In genomic region chr2:1510184-1510583, GRCh38 we compare ENCODE assay signal across 18 cellular contexts.
DNase-seq lines count a peak whose midpoint lies in the region; ATAC-seq and TF ChIP-seq lines count a peak whose summit lies in the region.
"Had no signal": no experiment of that assay in that cellular context is flagged by ENCODE, and none has a peak within 500 bp of the region (broad histone marks: within the 10 kb centered on the region; RNA-seq: fewer than 3 reads in every experiment).

No MANE protein-coding gene starts in this region.

- no peak overlapping the region for H3K27ac Mint-ChIP-seq in activated CD4-positive, alpha-beta T cell treated with anti-CD3 and anti-CD28 coated beads, Interleukin-2, amount 10 ng/mL, durations not matched to agents 24 days and 14 days
- peak overlapping the region; percentile 47 to 96 (median 91) for H3K27ac Mint-ChIP-seq in CD4-positive, alpha-beta memory T cell
- H3K27ac Mint-ChIP-seq in activated T-helper 1 cell treated with anti-CD3 and anti-CD28 coated beads, Interleukin-12 subunit alpha, Interleukin-12 subunit beta, Interleukin-2, Interleukin-4 antibody, amounts not matched to agents 30 ng/mL and 10 ng/mL and 1 ng/mL, durations not matched to agents 14 hours and 24 hours and 36 hours: peak overlapping the region; percentile 42
- H3K27ac Mint-ChIP-seq: stimulated activated memory B cell treated with anti-CD40 and anti-IgM and Interleukin-4, amounts not matched to agents 10 μg/mL and 1 μg/mL and 100 μg/mL, for 72 hours had no signal

- H3K4me3 ChIP-seq in CD4-positive, alpha-beta memory T cell (ENCODE audit: low read length in 2 of 2): no peak overlapping the region
- no peak overlapping the region for H3K4me3 ChIP-seq in mucosa of descending colon
- H3K4me3 ChIP-seq: GM23248, Peyer's patch, tibial nerve had no signal

- peak overlapping the region; percentile 81 for H3K4me3 Mint-ChIP-seq in activated CD4-positive, alpha-beta T cell treated with anti-CD3 and anti-CD28 coated beads, Interleukin-2, amount 10 ng/mL, durations not matched to agents 24 days and 14 days
- H3K4me3 Mint-ChIP-seq in CD4-positive, alpha-beta memory T cell: peak overlapping the region in 6 of 8 donors; percentile 63 to 80 (median 74)
- peak overlapping the region; percentile 15 for H3K4me3 Mint-ChIP-seq in activated T-helper 1 cell treated with anti-CD3 and anti-CD28 coated beads, Interleukin-12 subunit alpha, Interleukin-12 subunit beta, Interleukin-2, Interleukin-4 antibody, amounts not matched to agents 30 ng/mL and 10 ng/mL and 1 ng/mL, durations not matched to agents 14 hours and 24 hours and 36 hours
- H3K4me3 Mint-ChIP-seq: stimulated activated memory B cell treated with anti-CD40 and anti-IgM and Interleukin-4, amounts not matched to agents 10 μg/mL and 1 μg/mL and 100 μg/mL, for 72 hours had no signal

- POLR2A ChIA-PET in CD4-positive, alpha-beta memory T cell (lab: Charles Lee; ENCODE audit: partially characterized antibody): no interaction called here

- peaks cover 6% of the 10 kb centered on the region for H3K9me3 Mint-ChIP-seq in activated CD4-positive, alpha-beta T cell treated with anti-CD3 and anti-CD28 coated beads, Interleukin-2, amount 10 ng/mL, durations not matched to agents 24 days and 14 days
- H3K9me3 Mint-ChIP-seq in CD4-positive, alpha-beta memory T cell: peaks cover 0 to 10% (median 5%) of the 10 kb centered on the region in 8 donors
- peaks cover 5% of the 10 kb centered on the region for H3K9me3 Mint-ChIP-seq in activated T-helper 1 cell treated with anti-CD3 and anti-CD28 coated beads, Interleukin-12 subunit alpha, Interleukin-12 subunit beta, Interleukin-2, Interleukin-4 antibody, amounts not matched to agents 30 ng/mL and 10 ng/mL and 1 ng/mL, durations not matched to agents 14 hours and 24 hours and 36 hours

- no peaks in the 10 kb centered on the region for H3K36me3 ChIP-seq in CD4-positive, alpha-beta memory T cell (ENCODE audit: insufficient read depth, low read length)
- no peaks in the 10 kb centered on the region for H3K36me3 ChIP-seq in mucosa of descending colon (ENCODE audit: low read depth)
- H3K36me3 ChIP-seq: Peyer's patch, tibial nerve had no signal

- ATAC-seq in mucosa of descending colon (peak; percentile 16), HG02870 (IDR thresholded peaks at IDR 0.05; ENCODE audit: unreplicated experiment) (no peak)
- ATAC-seq: stimulated activated memory B cell treated with anti-CD40 and anti-IgM and Interleukin-4, amounts not matched to agents 10 μg/mL and 1 μg/mL and 100 μg/mL, for 72 hours had no signal

- H3K9me3 ChIP-seq in CD4-positive, alpha-beta memory T cell (ENCODE audit: control insufficient read depth in 1 of 2, low read length in 2 of 2): no peaks in the 10 kb centered on the region
- no peaks in the 10 kb centered on the region for H3K9me3 ChIP-seq in mucosa of descending colon
- H3K9me3 ChIP-seq: Peyer's patch, tibial nerve had no signal

- H3K27me3 Mint-ChIP-seq in activated CD4-positive, alpha-beta T cell treated with anti-CD3 and anti-CD28 coated beads, Interleukin-2, amount 10 ng/mL, durations not matched to agents 24 days and 14 days: peaks cover 3% of the 10 kb centered on the region
- H3K27me3 Mint-ChIP-seq in CD4-positive, alpha-beta memory T cell: no peaks in the 10 kb centered on the region
- no peaks in the 10 kb centered on the region for H3K27me3 Mint-ChIP-seq in activated T-helper 1 cell treated with anti-CD3 and anti-CD28 coated beads, Interleukin-12 subunit alpha, Interleukin-12 subunit beta, Interleukin-2, Interleukin-4 antibody, amounts not matched to agents 30 ng/mL and 10 ng/mL and 1 ng/mL, durations not matched to agents 14 hours and 24 hours and 36 hours (ENCODE audit: insufficient read depth)

- H3K27me3 ChIP-seq in CD4-positive, alpha-beta memory T cell (ENCODE audit: insufficient read depth, low read length): no peaks in the 10 kb centered on the region
- H3K27me3 ChIP-seq: Peyer's patch, tibial nerve had no signal

- CTCF ChIA-PET in CD4-positive, alpha-beta memory T cell (lab: Charles Lee; ENCODE audit: partially characterized antibody): no interaction called here

- DNase-seq in activated CD4-positive, alpha-beta T cell treated with anti-CD3 and anti-CD28 coated beads, Interleukin-2, amount 10 ng/mL, durations not matched to agents 24 days and 14 days: no peak
- DNase-seq in activated CD4-positive, alpha-beta T cell treated with anti-CD3 and anti-CD28 coated beads for 1 hour: no peak
- DNase-seq in CD4-positive, alpha-beta memory T cell: peak in 2 of 5 donors; percentile 6 to 14
- no peak for DNase-seq in activated T-helper 1 cell treated with anti-CD3 and anti-CD28 coated beads, Interleukin-12 subunit alpha, Interleukin-12 subunit beta, Interleukin-2, Interleukin-4 antibody, amounts not matched to agents 30 ng/mL and 10 ng/mL and 1 ng/mL, durations not matched to agents 14 hours and 24 hours and 36 hours (ENCODE audit: low spot score)
- no peak for DNase-seq in mucosa of descending colon
- no peak for DNase-seq in COLO829 (ENCODE audit: low spot score)
- no peak for DNase-seq in SK-N-DZ (ENCODE audit: low spot score)
- DNase-seq: activated gamma-delta T cell; GM23248; Karpas-422; NCI-H1105; NCI-H82; Peyer's patch; right cardiac atrium; stimulated activated CD4-positive, alpha-beta T cell treated with anti-CD3 and anti-CD28 coated beads, Interleukin-15, amount 100 ng/mL, for 24 hours had no signal

- intact Hi-C loops in activated CD4-positive, alpha-beta T cell treated with anti-CD3 and anti-CD28 coated beads, Interleukin-2, amount 10 ng/mL, durations not matched to agents 24 days and 14 days (cut with micrococcal nuclease): no loop called here
- intact Hi-C loops in CD4-positive, alpha-beta memory T cell (cut with micrococcal nuclease): no loop called here
- intact Hi-C loops in activated T-helper 1 cell treated with anti-CD3 and anti-CD28 coated beads, Interleukin-12 subunit alpha, Interleukin-12 subunit beta, Interleukin-2, Interleukin-4 antibody, amounts not matched to agents 30 ng/mL and 10 ng/mL and 1 ng/mL, durations not matched to agents 14 hours and 24 hours and 36 hours (cut with micrococcal nuclease): no loop called here
- intact Hi-C loops in mucosa of descending colon (cut with DNase I, micrococcal nuclease): no loop called here

- peaks cover 9% of the 10 kb centered on the region for H3K36me3 Mint-ChIP-seq in activated CD4-positive, alpha-beta T cell treated with anti-CD3 and anti-CD28 coated beads, Interleukin-2, amount 10 ng/mL, durations not matched to agents 24 days and 14 days (ENCODE audit: low read depth)
- peaks cover 0 to 3% of the 10 kb centered on the region in 2 donors for H3K36me3 Mint-ChIP-seq in CD4-positive, alpha-beta memory T cell
- H3K36me3 Mint-ChIP-seq in activated T-helper 1 cell treated with anti-CD3 and anti-CD28 coated beads, Interleukin-12 subunit alpha, Interleukin-12 subunit beta, Interleukin-2, Interleukin-4 antibody, amounts not matched to agents 30 ng/mL and 10 ng/mL and 1 ng/mL, durations not matched to agents 14 hours and 24 hours and 36 hours (ENCODE audit: low read depth): no peaks in the 10 kb centered on the region
- H3K36me3 Mint-ChIP-seq: stimulated activated memory B cell treated with anti-CD40 and anti-IgM and Interleukin-4, amounts not matched to agents 10 μg/mL and 1 μg/mL and 100 μg/mL, for 72 hours had no signal

- peaks cover 17% of the 10 kb centered on the region for H3K4me1 ChIP-seq in CD4-positive, alpha-beta memory T cell (ENCODE audit: insufficient read depth, low read length)
- H3K4me1 ChIP-seq in mucosa of descending colon (ENCODE audit: low read depth): peaks cover 3% of the 10 kb centered on the region
- H3K4me1 ChIP-seq: Peyer's patch, tibial nerve had no signal

- no peak for TF ChIP-seq CTCF in mucosa of descending colon (IDR thresholded peaks at IDR 0.05)

- no peak overlapping the region for H3K27ac ChIP-seq in CD4-positive, alpha-beta memory T cell (ENCODE audit: low read depth, low read length)
- H3K27ac ChIP-seq: GM23248 had no signal

- peaks cover 21% of the 10 kb centered on the region for H3K4me1 Mint-ChIP-seq in activated CD4-positive, alpha-beta T cell treated with anti-CD3 and anti-CD28 coated beads, Interleukin-2, amount 10 ng/mL, durations not matched to agents 24 days and 14 days
- peaks cover 23 to 29% (median 25%) of the 10 kb centered on the region in 4 donors for H3K4me1 Mint-ChIP-seq in CD4-positive, alpha-beta memory T cell
- peaks cover 27% of the 10 kb centered on the region for H3K4me1 Mint-ChIP-seq in activated T-helper 1 cell treated with anti-CD3 and anti-CD28 coated beads, Interleukin-12 subunit alpha, Interleukin-12 subunit beta, Interleukin-2, Interleukin-4 antibody, amounts not matched to agents 30 ng/mL and 10 ng/mL and 1 ng/mL, durations not matched to agents 14 hours and 24 hours and 36 hours (ENCODE audit: low read depth)
- H3K4me1 Mint-ChIP-seq: stimulated activated memory B cell treated with anti-CD40 and anti-IgM and Interleukin-4, amounts not matched to agents 10 μg/mL and 1 μg/mL and 100 μg/mL, for 72 hours had no signal

Comparison
In these comparisons a context has a peak if more than half of its experiments do, and no peak if none do; other contexts are left out.
1. H3K4me3 Mint-ChIP-seq: peak in every context shown above with its lines; median percentile 81 in activated CD4-positive, alpha-beta T cell treated with anti-CD3 and anti-CD28 coated beads, Interleukin-2, amount 10 ng/mL, durations not matched to agents 24 days and 14 days; 74 in CD4-positive, alpha-beta memory T cell; 15 in activated T-helper 1 cell treated with anti-CD3 and anti-CD28 coated beads, Interleukin-12 subunit alpha, Interleukin-12 subunit beta, Interleukin-2, Interleukin-4 antibody, amounts not matched to agents 30 ng/mL and 10 ng/mL and 1 ng/mL, durations not matched to agents 14 hours and 24 hours and 36 hours.